ENCODE assay signal across 19 cellular contexts in genomic region chr14:23787436-23787835, GRCh38.
"Had no signal": no experiment of that assay in that cellular context is flagged by ENCODE, and none has a peak within 500 bp of the region (broad histone marks: within the 10 kb centered on the region; RNA-seq: fewer than 3 reads in every experiment).

No MANE protein-coding gene starts in this region.

- H3K36me3 ChIP-seq: esophagus muscularis mucosa, gastroesophageal sphincter, heart right ventricle, left lung, lower lobe of right lung had no signal

- H3K4me3 ChIP-seq: coronary artery, dorsolateral prefrontal cortex, esophagus muscularis mucosa, gastroesophageal sphincter, heart right ventricle, left lung, lower lobe of right lung, mucosa of descending colon had no signal

- H3K4me1 ChIP-seq: esophagus muscularis mucosa, foreskin keratinocyte, gastroesophageal sphincter, left lung, lower lobe of right lung had no signal

- H3K27me3 ChIP-seq: dorsolateral prefrontal cortex, esophagus muscularis mucosa, gastroesophageal sphincter, heart right ventricle, left lung had no signal

- H3K27ac ChIP-seq: coronary artery, dorsolateral prefrontal cortex, esophagus muscularis mucosa, foreskin keratinocyte, gastroesophageal sphincter, heart right ventricle, left lung, lower lobe of right lung had no signal

- ATAC-seq: foreskin keratinocyte, gastroesophageal sphincter, heart right ventricle, left cardiac atrium, left lung, left ventricle myocardium superior, lower lobe of right lung, mucosa of descending colon had no signal

- H3K9me3 ChIP-seq: esophagus muscularis mucosa, heart right ventricle, lower lobe of right lung, mucosa of descending colon had no signal

- DNase-seq: dermis blood vessel endothelial cell; dorsolateral prefrontal cortex; effector CD4-positive, alpha-beta T cell; effector memory CD4-positive, alpha-beta T cell; foreskin keratinocyte; glutamatergic neuron; head of caudate nucleus; heart right ventricle; hippocampal formation; left cardiac atrium; left lung; left ventricle myocardium superior; lower lobe of right lung; mesenchymal stem cell; mucosa of descending colon; naive B cell had no signal
